ENCODE assay signal across 13 cellular contexts in the genomic region with DNA sequence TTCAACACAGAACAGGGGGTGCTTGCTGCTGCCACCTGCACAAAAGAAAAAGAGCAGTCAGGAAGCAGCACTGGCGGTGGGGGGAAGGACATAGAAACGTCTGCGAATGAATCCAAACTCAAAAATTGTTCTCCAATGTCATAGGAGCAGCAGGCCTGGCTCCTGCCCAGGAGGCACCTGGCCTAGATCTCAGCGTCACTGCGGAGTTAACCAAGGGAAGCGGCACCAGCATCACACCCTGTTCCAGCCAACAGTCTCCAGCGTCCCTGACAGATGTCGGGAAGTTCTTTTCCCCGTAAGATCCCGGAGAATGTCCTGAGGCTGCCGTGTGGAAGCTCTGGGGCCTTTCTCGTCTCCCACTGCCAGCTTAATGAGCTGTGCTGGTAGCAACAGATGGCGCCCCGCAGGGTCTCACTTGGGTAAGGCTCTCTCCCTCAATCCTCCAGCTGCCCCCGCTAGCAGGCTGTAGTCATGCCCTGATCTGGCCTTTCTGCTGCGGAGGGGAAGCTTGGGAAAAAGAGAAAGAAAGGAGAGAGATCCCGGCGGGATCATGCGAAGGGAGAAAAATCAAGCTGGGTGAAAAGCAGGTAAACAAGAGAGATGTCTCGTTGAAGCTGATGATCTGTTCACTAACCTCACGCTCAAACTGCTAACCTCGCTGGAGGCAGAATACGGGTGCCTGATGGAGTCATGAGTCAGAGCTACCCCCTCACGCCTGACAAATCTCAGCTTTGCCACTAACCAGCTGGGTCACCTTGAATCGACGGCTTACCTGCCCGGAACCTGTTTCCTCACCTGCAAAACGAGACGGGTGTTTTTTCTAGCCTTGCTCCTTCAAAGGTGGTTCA. TPM values are rescaled to one million over a fixed set of nuclear protein-coding genes. Genes with fewer than 3 reads are reported as not detected.
DNase-seq lines count a peak whose midpoint lies in the region; ATAC-seq and TF ChIP-seq lines count a peak whose summit lies in the region.
"Had no signal": no experiment of that assay in that cellular context is flagged by ENCODE, and none has a peak within 500 bp of the region (broad histone marks: within the 10 kb centered on the region; RNA-seq: fewer than 3 reads in every experiment).

No MANE protein-coding gene starts in this region.

- DNase-seq in HFFc6 (no peak), NCI-H82 treated with DMSO at 0.1 percent for 48 hours (lab: John Stamatoyannopoulos, UW; ENCODE audit: unreplicated experiment) (peak; percentile 81), epithelial cell of esophagus (ENCODE audit: low read depth) (peak; percentile 83), trophoblast cell (peak in 1 of 2 donors; percentile 92), left colon (no peak), upper lobe of right lung (no peak)
- DNase-seq: CD8-positive, alpha-beta T cell; GM23248; NCI-H1436 treated with DMSO at 0.1 percent for 48 hours had no signal

- no peak overlapping the region for H3K4ac ChIP-seq in trophoblast cell (ENCODE audit: low read depth, low read length)

- H3K27me3 Mint-ChIP-seq in HFFc6 (ENCODE audit: insufficient read depth), result peaks cover 3% of the 10 kb centered on the region; the same call in 1 of the 2 replicates
- no peaks in the 10 kb centered on the region for H3K27me3 Mint-ChIP-seq in activated T-helper 17 cell treated with anti-CD3 and anti-CD28 coated beads, Interleukin-2, amount 50 U/mL, for 72 hours

- intact Hi-C loops in left colon (cut with DNase I, micrococcal nuclease) (no loop called here), upper lobe of right lung (cut with DNase I) (no loop called here)

- H3K9me3 ChIP-seq in trophoblast cell (ENCODE audit: insufficient read depth, low read depth, low read length) (no peaks in the 10 kb centered on the region), upper lobe of right lung (no peaks in the 10 kb centered on the region)

- no peaks in the 10 kb centered on the region for H3K9me3 Mint-ChIP-seq in HFFc6
- no peaks in the 10 kb centered on the region for H3K9me3 Mint-ChIP-seq in activated T-helper 17 cell treated with anti-CD3 and anti-CD28 coated beads, Interleukin-2, amount 50 U/mL, for 72 hours
- H3K9me3 Mint-ChIP-seq: CD8-positive, alpha-beta T cell had no signal

- peak overlapping the region; percentile 11 for H4K8ac ChIP-seq in trophoblast cell (ENCODE audit: low read depth, low read length)

- peak overlapping the region; percentile 25 for H4K91ac ChIP-seq in trophoblast cell (ENCODE audit: low read depth, low read length)

- no peaks in the 10 kb centered on the region for H3K27me3 ChIP-seq in trophoblast cell (ENCODE audit: insufficient read depth, low read length)
- H3K27me3 ChIP-seq in upper lobe of right lung, result no peaks in the 10 kb centered on the region

- H2BK12ac ChIP-seq in trophoblast cell (ENCODE audit: low read length), result peak overlapping the region; percentile 15

- H3K4me1 ChIP-seq in trophoblast cell (ENCODE audit: control insufficient read depth in 1 of 2, insufficient read depth in 2 of 2, low read length in 2 of 2) (peaks cover 12 to 14% of the 10 kb centered on the region in 2 experiments), upper lobe of right lung (no peaks in the 10 kb centered on the region)

- no peaks in the 10 kb centered on the region for H3K36me3 ChIP-seq in trophoblast cell (ENCODE audit: control insufficient read depth in 1 of 2, insufficient read depth in 2 of 2, low read length in 2 of 2)
- no peaks in the 10 kb centered on the region for H3K36me3 ChIP-seq in upper lobe of right lung

- no peak overlapping the region for H3K18ac ChIP-seq in trophoblast cell (ENCODE audit: low read length)

- ATAC-seq in GM18517 (IDR thresholded peaks at IDR 0.05; ENCODE audit: unreplicated experiment), result no peak
- no peak for ATAC-seq in left colon
- ATAC-seq in upper lobe of right lung, result no peak
- ATAC-seq in activated T-helper 17 cell treated with anti-CD3 and anti-CD28 coated beads, Interleukin-2, amount 50 U/mL, for 72 hours (replicated peaks), result no peak
- ATAC-seq: CD8-positive, alpha-beta T cell had no signal

- H3K4me3 ChIP-seq in epithelial cell of esophagus (ENCODE audit: low read length) (no peak overlapping the region), trophoblast cell (ENCODE audit: low read depth, low read length) (no peak overlapping the region), upper lobe of right lung (no peak overlapping the region)
- H3K4me3 ChIP-seq: GM23248 had no signal

- H3K9ac ChIP-seq in trophoblast cell (ENCODE audit: low read length), result no peak overlapping the region
- H3K9ac ChIP-seq: GM23248 had no signal

- H3K79me1 ChIP-seq in trophoblast cell (ENCODE audit: low read length), result peaks cover 13% of the 10 kb centered on the region

- no peak overlapping the region for H2AK5ac ChIP-seq in trophoblast cell (ENCODE audit: low read length)

- H3K27ac ChIP-seq in trophoblast cell (ENCODE audit: low read depth, low read length) (no peak overlapping the region), upper lobe of right lung (no peak overlapping the region)
- H3K27ac ChIP-seq: GM23248 had no signal

- H3K23ac ChIP-seq in trophoblast cell (ENCODE audit: low read length), result no peak overlapping the region

- WGBS in trophoblast cell (ENCODE audit: extremely low coverage, insufficient coverage, insufficient read length), result no CpG with 5 or more reads among the region's 29 CpGs

- H3K4me1 Mint-ChIP-seq in HFFc6 (ENCODE audit: low read depth), result peaks cover 23% of the 10 kb centered on the region
- H3K4me1 Mint-ChIP-seq in activated T-helper 17 cell treated with anti-CD3 and anti-CD28 coated beads, Interleukin-2, amount 50 U/mL, for 72 hours, result no peaks in the 10 kb centered on the region

- H2BK120ac ChIP-seq in trophoblast cell (ENCODE audit: insufficient read depth, low read length, poor library complexity), result peak overlapping the region; percentile 44

- no peak overlapping the region for H3K4me2 ChIP-seq in trophoblast cell (ENCODE audit: low read length)

- H3K79me2 ChIP-seq in trophoblast cell (ENCODE audit: control insufficient read depth, insufficient read depth, low read length, poor library complexity), result no peaks in the 10 kb centered on the region

- no peak overlapping the region for H2BK5ac ChIP-seq in trophoblast cell (ENCODE audit: low read depth, low read length, poor library complexity)

- H3K4me3 Mint-ChIP-seq in HFFc6, result peak overlapping the region; percentile 28; the same call in 1 of the 2 replicates
- no peak overlapping the region for H3K4me3 Mint-ChIP-seq in activated T-helper 17 cell treated with anti-CD3 and anti-CD28 coated beads, Interleukin-2, amount 50 U/mL, for 72 hours
- H3K4me3 Mint-ChIP-seq: CD8-positive, alpha-beta T cell had no signal

- H2AFZ ChIP-seq in trophoblast cell (ENCODE audit: insufficient read depth, low read length, poor library complexity), result no peak overlapping the region
- H2AFZ ChIP-seq: GM23248 had no signal

- TF ChIP-seq CTCF in HFFc6 (IDR thresholded peaks at IDR 0.05), result no peak
- no peak for TF ChIP-seq CTCF in epithelial cell of esophagus (IDR thresholded peaks at IDR 0.05; ENCODE audit: insufficient read depth, low read depth, low read length, missing control alignments)
- no peak for TF ChIP-seq CTCF in upper lobe of right lung (IDR thresholded peaks at IDR 0.05)

- peak overlapping the region; percentile 11 for H3K14ac ChIP-seq in trophoblast cell (ENCODE audit: low read length)

- no peak overlapping the region for H3K27ac Mint-ChIP-seq in HFFc6
- H3K27ac Mint-ChIP-seq in activated T-helper 17 cell treated with anti-CD3 and anti-CD28 coated beads, Interleukin-2, amount 50 U/mL, for 72 hours, result no peak overlapping the region
- H3K27ac Mint-ChIP-seq: CD8-positive, alpha-beta T cell had no signal

- H3K36me3 Mint-ChIP-seq in HFFc6 (ENCODE audit: low read depth), result no peaks in the 10 kb centered on the region
- no peaks in the 10 kb centered on the region for H3K36me3 Mint-ChIP-seq in activated T-helper 17 cell treated with anti-CD3 and anti-CD28 coated beads, Interleukin-2, amount 50 U/mL, for 72 hours (ENCODE audit: low read depth)
- H3K36me3 Mint-ChIP-seq: CD8-positive, alpha-beta T cell had no signal

- H4K12ac ChIP-seq in trophoblast cell (ENCODE audit: low read depth, low read length), result no peak overlapping the region

RNA-seq across cellular contexts. Expression of a gene that starts 57.4 kb away (rescaled TPM):
- 1 to 10 TPM in 2 of 6 experiments, under 1 TPM in 4; 0.46 to 1.5 (median 0.89) TPM for total RNA-seq in HFFc6 (2021; fragmentation: NEBNext Ultra II Directional; extraction: Animal tissue kit (Norgen Biotek cat#: 25700))
- 0.62 and 0.69 TPM in 2 replicates for polyA plus RNA-seq in trophoblast cell (2013)
- total RNA-seq in left colon (not detected), upper lobe of right lung (not detected)
- under 1 TPM in 1 of 2 donors, not detected in 1; 0.13 TPM for total RNA-seq in activated T-helper 17 cell treated with anti-CD3 and anti-CD28 coated beads, Interleukin-2, amount 50 U/mL, for 72 hours
- total RNA-seq: CD8-positive, alpha-beta T cell; mononuclear cell; RPMI7951 had no signal

Comparison
In these comparisons a context has a peak if more than half of its experiments do, and no peak if none do; other contexts are left out.
1. DNase-seq: peak in NCI-H82 treated with DMSO at 0.1 percent for 48 hours (single experiment) and epithelial cell of esophagus (single experiment); none in HFFc6 (single experiment), left colon (0 of 2) and upper lobe of right lung (single experiment).